20 cellular contexts compared by ENCODE assay signal in genomic region chr5:86885489-86886225, GRCh38.
"Had no signal": no experiment of that assay in that cellular context is flagged by ENCODE, and none has a peak within 500 bp of the region (broad histone marks: within the 10 kb centered on the region; RNA-seq: fewer than 3 reads in every experiment).

No MANE protein-coding gene starts in this region.

- H3K27ac Mint-ChIP-seq: activated B cell treated with CpG ODN at 0.5 μM for 24 hours; activated CD4-positive, alpha-beta memory T cell treated with anti-CD3 and anti-CD28 coated beads for 36 hours; activated naive CD8-positive, alpha-beta T cell; nephron; T-helper 1 cell treated with Interleukin-12 subunit alpha and Interleukin-12 subunit beta and Interleukin-4 antibody, amounts not matched to agents 30 μg/mL and 1 μg/mL, for 36 hours had no signal

- H3K36me3 Mint-ChIP-seq: activated CD4-positive, alpha-beta memory T cell treated with anti-CD3 and anti-CD28 coated beads for 36 hours; activated naive CD8-positive, alpha-beta T cell had no signal

- H3K4me3 Mint-ChIP-seq: activated B cell treated with CpG ODN at 0.5 μM for 24 hours; activated CD4-positive, alpha-beta memory T cell treated with anti-CD3 and anti-CD28 coated beads for 36 hours; activated naive CD8-positive, alpha-beta T cell; nephron; T-helper 1 cell treated with Interleukin-12 subunit alpha and Interleukin-12 subunit beta and Interleukin-4 antibody, amounts not matched to agents 30 μg/mL and 1 μg/mL, for 36 hours had no signal

- DNase-seq: activated B cell treated with CpG ODN at 0.5 μM for 24 hours; activated CD4-positive, alpha-beta memory T cell treated with anti-CD3 and anti-CD28 coated beads for 36 hours; activated CD4-positive, alpha-beta T cell treated with anti-CD3 and anti-CD28 coated beads for 4 hours; activated T-cell treated with anti-CD3 and anti-CD28 coated beads for 4 hours; dermis blood vessel endothelial cell; effector memory CD4-positive, alpha-beta T cell; foreskin keratinocyte; glutamatergic neuron; hypothalamus; islet precursor cell; midbrain; occipital lobe; stimulated activated CD4-positive, alpha-beta T cell treated with anti-CD3 and anti-CD28 coated beads, Interleukin-12 subunit alpha, Interleukin-12 subunit beta, amount 100 ng/mL, for 4 hours; stimulated activated CD4-positive, alpha-beta T cell treated with anti-CD3 and anti-CD28 coated beads, Interleukin-1b, Interleukin-23, amount 100 ng/mL, for 48 hours; stimulated activated CD8-positive, alpha-beta memory T cell treated with anti-CD3 and anti-CD28 coated beads, Interleukin-4, amount 100 ng/mL, for 48 hours; stimulated activated naive CD4-positive, alpha-beta T cell; thyroid gland had no signal

- ATAC-seq: foreskin keratinocyte had no signal

- H3K9me3 Mint-ChIP-seq: activated B cell treated with CpG ODN at 0.5 μM for 24 hours; activated CD4-positive, alpha-beta memory T cell treated with anti-CD3 and anti-CD28 coated beads for 36 hours; nephron; T-helper 1 cell treated with Interleukin-12 subunit alpha and Interleukin-12 subunit beta and Interleukin-4 antibody, amounts not matched to agents 30 μg/mL and 1 μg/mL, for 36 hours had no signal

- H3K4me1 Mint-ChIP-seq: activated B cell treated with CpG ODN at 0.5 μM for 24 hours had no signal
